ENCODE assay signal across 10 cellular contexts in the genomic region with DNA sequence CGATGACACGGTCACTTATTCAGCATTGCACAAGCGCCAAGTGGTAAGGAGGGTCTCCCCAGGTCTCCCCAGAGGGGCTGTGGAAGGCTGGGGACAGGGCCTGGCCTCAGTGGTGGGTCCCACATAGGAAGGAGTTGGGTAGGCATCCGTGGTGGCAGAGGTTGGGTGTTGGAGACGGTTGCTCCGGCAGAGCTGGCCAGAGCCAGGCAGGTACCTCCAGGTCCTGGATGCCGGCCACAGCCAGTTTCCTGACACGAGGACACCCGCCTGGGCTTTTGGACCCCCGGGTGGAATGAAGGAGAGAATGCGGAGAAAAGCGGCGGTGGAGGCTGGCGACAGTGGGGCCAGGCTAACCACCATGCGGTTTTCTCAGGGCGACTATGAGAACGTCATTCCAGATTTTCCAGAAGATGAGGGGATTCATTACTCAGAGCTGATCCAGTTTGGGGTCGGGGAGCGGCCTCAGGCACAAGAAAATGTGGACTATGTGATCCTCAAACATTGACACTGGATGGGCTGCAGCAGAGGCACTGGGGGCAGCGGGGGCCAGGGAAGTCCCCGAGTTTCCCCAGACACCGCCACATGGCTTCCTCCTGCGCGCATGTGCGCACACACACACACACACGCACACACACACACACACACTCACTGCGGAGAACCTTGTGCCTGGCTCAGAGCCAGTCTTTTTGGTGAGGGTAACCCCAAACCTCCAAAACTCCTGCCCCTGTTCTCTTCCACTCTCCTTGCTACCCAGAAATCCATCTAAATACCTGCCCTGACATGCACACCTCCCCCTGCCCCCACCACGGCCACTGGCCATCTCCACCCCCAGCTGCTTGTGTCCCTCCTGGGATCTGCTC. TPM values are rescaled to one million over a fixed set of nuclear protein-coding genes. Genes with fewer than 3 reads are reported as not detected.
A peak's percentile ranks its signal among the peaks of the same experiment; 100 is the strongest.
DNase-seq lines count a peak whose midpoint lies in the region; ATAC-seq and TF ChIP-seq lines count a peak whose summit lies in the region.
"Had no signal": no experiment of that assay in that cellular context is flagged by ENCODE, and none has a peak within 500 bp of the region (broad histone marks: within the 10 kb centered on the region; RNA-seq: fewer than 3 reads in every experiment).

No MANE protein-coding gene starts in this region.

- peak; percentile 44 for DNase-seq in activated CD8-positive, alpha-beta memory T cell treated with anti-CD3 and anti-CD28 coated beads, Interleukin-2, amount 50 U/mL, for 24 hours (ENCODE audit: extremely low read depth)
- DNase-seq in medulla oblongata (ENCODE audit: extremely low spot score) (peak; percentile 17), hepatic stellate cell (ENCODE audit: low spot score) (no peak), NCI-H774 (lab: John Stamatoyannopoulos, UW) (no peak), smooth muscle cell (lab: John Stamatoyannopoulos, UW; ENCODE audit: unreplicated experiment) (no peak)

- peak overlapping the region; percentile 70 for H3K4me3 Mint-ChIP-seq in stimulated activated naive CD8-positive, alpha-beta T cell treated with anti-CD3 and anti-CD28 coated beads, Interleukin-15, Interleukin-2, amounts not matched to agents 100 ng/mL and 50 ng/mL, for 24 hours

- no peaks in the 10 kb centered on the region for H3K9me3 Mint-ChIP-seq in stimulated activated naive CD8-positive, alpha-beta T cell treated with anti-CD3 and anti-CD28 coated beads, Interleukin-15, Interleukin-2, amounts not matched to agents 100 ng/mL and 50 ng/mL, for 24 hours

- H3K9ac ChIP-seq in smooth muscle cell (ENCODE audit: low read depth): no peak overlapping the region

- H3K79me2 ChIP-seq in smooth muscle cell (ENCODE audit: low read depth): no peaks in the 10 kb centered on the region

- H3K27me3 ChIP-seq in smooth muscle cell (ENCODE audit: low read depth): no peaks in the 10 kb centered on the region

- no peaks in the 10 kb centered on the region for H3F3A ChIP-seq in smooth muscle cell (ENCODE audit: low read depth)

- ATAC-seq in HG03039 (IDR thresholded peaks at IDR 0.05; ENCODE audit: unreplicated experiment) (peak; percentile 42), GM18867 (IDR thresholded peaks at IDR 0.05; ENCODE audit: unreplicated experiment) (no peak)
- ATAC-seq: body of pancreas had no signal

- TF ChIP-seq CTCF in smooth muscle cell (IDR thresholded peaks at IDR 0.05; ENCODE audit: borderline replicate concordance, insufficient read depth, poor library complexity, severe bottlenecking): no peak

- H3K36me3 ChIP-seq in smooth muscle cell (ENCODE audit: low read depth): no peaks in the 10 kb centered on the region

- H2AFZ ChIP-seq in smooth muscle cell (ENCODE audit: low read depth): no peak overlapping the region

- H3K4me3 ChIP-seq in smooth muscle cell: no peak overlapping the region
- H3K4me3 ChIP-seq: body of pancreas had no signal

- no peak overlapping the region for H3K4me2 ChIP-seq in smooth muscle cell

- H3K27me3 Mint-ChIP-seq in stimulated activated naive CD8-positive, alpha-beta T cell treated with anti-CD3 and anti-CD28 coated beads, Interleukin-15, Interleukin-2, amounts not matched to agents 100 ng/mL and 50 ng/mL, for 24 hours: peaks cover 6% of the 10 kb centered on the region

- peaks cover 44% of the 10 kb centered on the region for H3K4me1 Mint-ChIP-seq in stimulated activated naive CD8-positive, alpha-beta T cell treated with anti-CD3 and anti-CD28 coated beads, Interleukin-15, Interleukin-2, amounts not matched to agents 100 ng/mL and 50 ng/mL, for 24 hours (ENCODE audit: low read depth)

- H4K20me1 ChIP-seq in smooth muscle cell (ENCODE audit: low read depth): no peaks in the 10 kb centered on the region

- H3K27ac Mint-ChIP-seq in stimulated activated naive CD8-positive, alpha-beta T cell treated with anti-CD3 and anti-CD28 coated beads, Interleukin-15, Interleukin-2, amounts not matched to agents 100 ng/mL and 50 ng/mL, for 24 hours: peak overlapping the region; percentile 98

- H3K9me3 ChIP-seq in smooth muscle cell (replicated peaks; ENCODE audit: low read depth): no peaks in the 10 kb centered on the region
- H3K9me3 ChIP-seq: body of pancreas had no signal

- WGBS in smooth muscle cell (ENCODE audit: low lambda C conversion rate): 91% methylated on average over 26 of the region's 28 CpGs

- H3K4me1 ChIP-seq in smooth muscle cell (ENCODE audit: low read depth): no peaks in the 10 kb centered on the region
- H3K4me1 ChIP-seq: body of pancreas had no signal

- H3K36me3 Mint-ChIP-seq in stimulated activated naive CD8-positive, alpha-beta T cell treated with anti-CD3 and anti-CD28 coated beads, Interleukin-15, Interleukin-2, amounts not matched to agents 100 ng/mL and 50 ng/mL, for 24 hours (ENCODE audit: low read depth): no peaks in the 10 kb centered on the region

- no peak overlapping the region for H3K27ac ChIP-seq in smooth muscle cell (ENCODE audit: low read depth)

RNA-seq across cellular contexts. Expression of gene FFAR1, which starts 1.3 kb away (rescaled TPM):
- not detected in 2 replicates for total RNA-seq in smooth muscle cell
- not detected in 2 replicates for polyA plus RNA-seq in smooth muscle cell

RNA-seq across cellular contexts. Expression of gene FFAR3, which starts 11.8 kb away (rescaled TPM):
- not detected in 2 replicates for total RNA-seq in smooth muscle cell
- not detected in 2 replicates for polyA plus RNA-seq in smooth muscle cell
- total RNA-seq: body of pancreas had no signal

RNA-seq across cellular contexts. Expression of gene CD22, which starts 17.4 kb away (rescaled TPM):
- not detected in 2 replicates for total RNA-seq in smooth muscle cell
- not detected in 2 replicates for polyA plus RNA-seq in smooth muscle cell

RNA-seq across cellular contexts. Expression of gene GPR42, which starts 24.4 kb away (rescaled TPM):
- not detected in 2 replicates for total RNA-seq in smooth muscle cell
- not detected in 2 replicates for polyA plus RNA-seq in smooth muscle cell
- total RNA-seq: body of pancreas had no signal

RNA-seq across cellular contexts. Expression of gene MAG, which starts 54.5 kb away (rescaled TPM):
- total RNA-seq in smooth muscle cell: not detected in 2 replicates
- polyA plus RNA-seq in smooth muscle cell: not detected in 2 replicates
- total RNA-seq: mononuclear cell had no signal

Comparison
In these comparisons a context has a peak if more than half of its experiments do, and no peak if none do; other contexts are left out.
1. DNase-seq: peak in activated CD8-positive, alpha-beta memory T cell treated with anti-CD3 and anti-CD28 coated beads, Interleukin-2, amount 50 U/mL, for 24 hours (single experiment) and medulla oblongata (single experiment); none in hepatic stellate cell (single experiment), NCI-H774 (single experiment) and smooth muscle cell (single experiment).